Comparison of ENCODE assay signal across 21 cellular contexts in genomic region chr6:163897030-163897429, GRCh38.
A peak's percentile ranks its signal among the peaks of the same experiment; 100 is the strongest.
DNase-seq lines count a peak whose midpoint lies in the region; ATAC-seq and TF ChIP-seq lines count a peak whose summit lies in the region.
"Had no signal": no experiment of that assay in that cellular context is flagged by ENCODE, and none has a peak within 500 bp of the region (broad histone marks: within the 10 kb centered on the region; RNA-seq: fewer than 3 reads in every experiment).

No MANE protein-coding gene starts in this region.

- no peak overlapping the region for H3K23ac ChIP-seq in mesenchymal stem cell (ENCODE audit: low read length in 2 of 2)

- ATAC-seq in HG02852 (IDR thresholded peaks at IDR 0.05; ENCODE audit: unreplicated experiment) = peak; percentile 44
- peak; percentile 24 for ATAC-seq in body of pancreas
- no peak for ATAC-seq in heart right ventricle
- ATAC-seq: foreskin keratinocyte; GM12878; stimulated activated naive CD8-positive, alpha-beta T cell treated with anti-CD3 and anti-CD28 coated beads, Interleukin-15, Interleukin-2, amounts not matched to agents 100 U/mL and 50 U/mL, for 24 hours had no signal

- H3K4me3 ChIP-seq in AG04449 (ENCODE audit: low read depth, low read length) = no peak overlapping the region
- H3K4me3 ChIP-seq in body of pancreas = no peak overlapping the region
- H3K4me3 ChIP-seq in mesenchymal stem cell (ENCODE audit: insufficient read depth in 1 of 2, low read depth in 1 of 2, low read length in 2 of 2) = no peak overlapping the region
- no peak overlapping the region for H3K4me3 ChIP-seq in heart right ventricle
- H3K4me3 ChIP-seq in transverse colon = no peak overlapping the region
- H3K4me3 ChIP-seq: GM12878 had no signal

- H2BK15ac ChIP-seq in mesenchymal stem cell (ENCODE audit: low read depth, poor library complexity, severe bottlenecking) = no peak overlapping the region

- in situ Hi-C loops in transverse colon (cut with MboI; ENCODE audit: low pct_ligation_motif_present in 1 of 4, low pct_unique_long_range_greater_than_20kb in 1 of 4, low sequenced_read_pairs in 3 of 4) = no loop called here

- TF ChIP-seq POLR2A in body of pancreas (IDR thresholded peaks at IDR 0.05) = no peak
- TF ChIP-seq POLR2A in transverse colon (IDR thresholded peaks at IDR 0.05) = no peak

- H3K9ac ChIP-seq in mesenchymal stem cell (ENCODE audit: low read length) = peak overlapping the region; percentile 28

- H4K8ac ChIP-seq in mesenchymal stem cell (ENCODE audit: low read length) = no peak overlapping the region

- H3K9me3 ChIP-seq in body of pancreas = no peaks in the 10 kb centered on the region
- H3K9me3 ChIP-seq in mesenchymal stem cell (ENCODE audit: control insufficient read depth, low read length) = no peaks in the 10 kb centered on the region
- peaks cover 0 to 3% (median 0%) of the 10 kb centered on the region in 11 donors for H3K9me3 ChIP-seq in heart right ventricle
- H3K9me3 ChIP-seq in transverse colon = no peaks in the 10 kb centered on the region

- TF ChIP-seq CTCF in AG04449 (IDR thresholded peaks at IDR 0.05; ENCODE audit: insufficient read depth, low read length, missing control alignments) (no peak), body of pancreas (IDR thresholded peaks at IDR 0.05) (no peak), heart right ventricle (IDR thresholded peaks at IDR 0.05) (no peak), transverse colon (IDR thresholded peaks at IDR 0.05) (no peak)

- H3K27ac ChIP-seq in body of pancreas = no peak overlapping the region
- H3K27ac ChIP-seq in mesenchymal stem cell (ENCODE audit: low read length, poor library complexity, severe bottlenecking) = no peak overlapping the region
- no peak overlapping the region for H3K27ac ChIP-seq in heart right ventricle
- no peak overlapping the region for H3K27ac ChIP-seq in transverse colon
- H3K27ac ChIP-seq: foreskin keratinocyte had no signal

- H2AFZ ChIP-seq in mesenchymal stem cell (ENCODE audit: low read depth, low read length) = no peak overlapping the region

- no peak overlapping the region for H3K14ac ChIP-seq in mesenchymal stem cell (ENCODE audit: low read length in 2 of 2)

- H3K4me2 ChIP-seq in mesenchymal stem cell (ENCODE audit: low read length, poor library complexity, severe bottlenecking) = no peak overlapping the region

- no peak for TF ChIP-seq EP300 in transverse colon (IDR thresholded peaks at IDR 0.05; ENCODE audit: low read depth)

- no peak overlapping the region for H2BK12ac ChIP-seq in mesenchymal stem cell (ENCODE audit: low read length in 2 of 2)

- POLR2A ChIA-PET in AG04449 (lab: Yijun Ruan, JAX) = no interaction called here

- DNase-seq in AG04449 (ENCODE audit: low read depth, low spot score) = peak; percentile 33
- DNase-seq in body of pancreas = no peak
- DNase-seq in mesenchymal stem cell = no peak
- DNase-seq in heart right ventricle = no peak
- no peak for DNase-seq in transverse colon
- no peak for DNase-seq in NCI-H1436 treated with DMSO at 0.1 percent for 48 hours (lab: John Stamatoyannopoulos, UW)
- no peak for DNase-seq in NCI-H2196 treated with DMSO at 0.1 percent for 48 hours (lab: John Stamatoyannopoulos, UW; ENCODE audit: unreplicated experiment)
- DNase-seq: activated CD8-positive, alpha-beta memory T cell treated with anti-CD3 and anti-CD28 coated beads, Interleukin-2, amount 50 U/mL, for 4 hours; activated naive CD4-positive, alpha-beta T cell; caudate nucleus; CD4-positive, alpha-beta memory T cell; DND-41; effector CD4-positive, alpha-beta T cell; foreskin keratinocyte; HCEC 1CT; naive B cell; NCI-H187; NCI-H446 treated with DMSO at 0.1 percent for 48 hours; stimulated activated naive CD8-positive, alpha-beta T cell treated with anti-CD3 and anti-CD28 coated beads, Interleukin-15, Interleukin-2, amounts not matched to agents 100 U/mL and 50 U/mL, for 24 hours had no signal

- H3K27me3 ChIP-seq in body of pancreas (no peaks in the 10 kb centered on the region), mesenchymal stem cell (ENCODE audit: control insufficient read depth in 1 of 2, insufficient read depth in 1 of 2, low read length in 2 of 2) (no peaks in the 10 kb centered on the region), heart right ventricle (no peaks in the 10 kb centered on the region), transverse colon (no peaks in the 10 kb centered on the region)
- H3K27me3 ChIP-seq: foreskin keratinocyte had no signal

- H4K91ac ChIP-seq in mesenchymal stem cell (ENCODE audit: low read length) = no peak overlapping the region

- H3K4me1 ChIP-seq in body of pancreas = no peaks in the 10 kb centered on the region
- peaks cover 6% of the 10 kb centered on the region for H3K4me1 ChIP-seq in mesenchymal stem cell (ENCODE audit: control insufficient read depth, insufficient read depth, low read depth, low read length)
- H3K4me1 ChIP-seq in heart right ventricle = no peaks in the 10 kb centered on the region
- H3K4me1 ChIP-seq in transverse colon = no peaks in the 10 kb centered on the region
- H3K4me1 ChIP-seq: foreskin keratinocyte had no signal

- no peak overlapping the region for H2BK120ac ChIP-seq in mesenchymal stem cell (ENCODE audit: low read depth, low read length)

- H3K4ac ChIP-seq in mesenchymal stem cell (ENCODE audit: low read depth in 1 of 2, low read length in 2 of 2) = no peak overlapping the region

- H3K18ac ChIP-seq in mesenchymal stem cell (ENCODE audit: low read depth in 1 of 2, low read length in 2 of 2) = no peak overlapping the region

- no peak overlapping the region for H2BK5ac ChIP-seq in mesenchymal stem cell (ENCODE audit: low read depth, low read length, poor library complexity, severe bottlenecking)

- no peaks in the 10 kb centered on the region for H3K79me1 ChIP-seq in mesenchymal stem cell (replicated peaks; ENCODE audit: low read length, poor library complexity, severe bottlenecking)

- no peaks in the 10 kb centered on the region for H3K36me3 ChIP-seq in body of pancreas (replicated peaks in 1 of 2; ENCODE audit: insufficient read depth in 1 of 2, low read depth in 2 of 2)
- H3K36me3 ChIP-seq in mesenchymal stem cell (ENCODE audit: control insufficient read depth in 1 of 2, insufficient read depth in 2 of 2, low read depth in 1 of 2, low read length in 2 of 2) = no peaks in the 10 kb centered on the region
- H3K36me3 ChIP-seq in heart right ventricle = no peaks in the 10 kb centered on the region
- no peaks in the 10 kb centered on the region for H3K36me3 ChIP-seq in transverse colon

- 64 to 72% methylated on average over 8 of the region's 8 CpGs for WGBS in body of pancreas, 2 donors
- 86% methylated on average over 8 of the region's 8 CpGs for WGBS in mesenchymal stem cell
- WGBS in heart right ventricle, 2 donors = 84 to 90% methylated on average over 8 of the region's 8 CpGs
- 73 to 74% methylated on average over 4 to 8 of the region's 8 CpGs for WGBS in transverse colon (ENCODE audit: low coverage in 1 of 2), 2 donors

- intact Hi-C loops in body of pancreas (cut with DNase I) = no loop called here
- intact Hi-C loops in heart right ventricle (cut with DNase I) = no loop called here
- intact Hi-C loops in transverse colon (cut with DNase I; ENCODE audit: low total_unique reads) = no loop called here

- no peak overlapping the region for H2AK5ac ChIP-seq in mesenchymal stem cell (ENCODE audit: low read length, severe bottlenecking)

- CTCF ChIA-PET in AG04449 (lab: Yijun Ruan, JAX) = no interaction called here

Comparison
In these comparisons a context has a peak if more than half of its experiments do, and no peak if none do; other contexts are left out.
1. ATAC-seq: peak in HG02852 (single experiment) and body of pancreas (single experiment); none in heart right ventricle (0 of 8).